ENCODE assay signal across 27 cellular contexts in the genomic region with DNA sequence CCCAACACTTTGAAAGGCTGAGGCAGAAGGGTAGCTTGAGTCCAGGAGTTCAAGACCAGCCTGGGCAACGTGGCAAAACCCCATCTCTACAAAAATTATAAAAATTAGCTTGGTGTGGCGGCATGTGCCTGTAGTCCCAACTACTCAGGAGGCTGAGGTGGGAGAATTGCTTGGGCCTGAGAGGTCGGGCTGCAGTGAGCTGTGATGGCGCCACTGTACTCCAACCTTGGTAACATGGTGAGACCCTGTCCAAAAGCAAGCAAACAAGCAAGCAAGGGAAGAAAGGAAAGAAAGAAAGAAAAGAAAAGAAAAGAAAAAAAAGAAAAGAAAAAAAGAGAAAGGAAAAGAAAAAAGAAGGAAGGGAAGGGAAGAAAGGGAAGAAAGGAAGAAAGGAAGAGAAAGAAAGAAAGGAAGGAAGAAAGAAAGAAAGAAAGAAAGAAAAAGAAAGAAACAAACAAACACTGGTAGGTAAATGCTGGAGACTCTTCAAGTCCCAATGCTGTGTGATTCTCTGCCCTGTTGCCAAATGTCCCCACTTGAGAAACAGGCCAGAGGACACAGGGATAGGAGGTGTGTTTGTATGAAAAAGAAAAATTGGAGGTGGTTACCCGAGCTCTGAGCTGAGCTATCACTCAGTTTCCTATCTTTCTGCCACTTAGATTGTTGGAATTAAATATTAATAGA.
"Had no signal": no experiment of that assay in that cellular context is flagged by ENCODE, and none has a peak within 500 bp of the region (broad histone marks: within the 10 kb centered on the region; RNA-seq: fewer than 3 reads in every experiment).

No MANE protein-coding gene starts in this region.

- H3K36me3 Mint-ChIP-seq: mesothelial cell of epicardium; naive B cell; natural killer cell; neural progenitor cell; stimulated activated memory B cell treated with anti-CD40 and anti-IgM and Interleukin-4, amounts not matched to agents 10 μg/mL and 1 μg/mL and 100 μg/mL, for 72 hours; type B pancreatic cell had no signal

- H3K27ac ChIP-seq: left ventricle myocardium inferior, neural progenitor cell, neutrophil, ovary, right atrium auricular region, right lobe of liver, tibial nerve, uterus had no signal

- DNase-seq: islet precursor cell; left ventricle myocardium inferior; mesendoderm; naive B cell; natural killer cell; nephron progenitor cell; occipital lobe; ovary; right lobe of liver; stimulated activated CD4-positive, alpha-beta T cell treated with anti-CD3 and anti-CD28 coated beads, Interleukin-1b, Interleukin-23, amount 100 ng/mL, for 48 hours; stimulated activated CD4-positive, alpha-beta T cell treated with anti-CD3 and anti-CD28 coated beads, Interleukin-2, amount 100 ng/mL, for 48 hours; stimulated activated CD4-positive, alpha-beta T cell treated with anti-CD3 and anti-CD28 coated beads, Interleukin-4, amount 100 ng/mL, for 4 hours; stimulated activated CD8-positive, alpha-beta memory T cell treated with anti-CD3 and anti-CD28 coated beads, Interleukin-4, amount 100 ng/mL, for 48 hours; stimulated activated naive CD4-positive, alpha-beta T cell treated with Interleukin-2 at 50 U/mL for 16 hours; stimulated activated naive CD8-positive, alpha-beta T cell treated with anti-CD3 and anti-CD28 coated beads, Interleukin-15, amount 100 ng/mL, for 72 hours; substantia nigra; uterus had no signal

- H3K36me3 ChIP-seq: left ventricle myocardium inferior, neural progenitor cell, neutrophil, ovary, right atrium auricular region, right lobe of liver, tibial nerve, uterus had no signal

- H3K4me1 ChIP-seq: neural progenitor cell, right atrium auricular region, right lobe of liver, tibial nerve, uterus had no signal

- H3K27ac Mint-ChIP-seq: mesothelial cell of epicardium; naive B cell; natural killer cell; nephron progenitor cell; neural progenitor cell; progenitor cell of endocrine pancreas; stimulated activated memory B cell treated with anti-CD40 and anti-IgM and Interleukin-4, amounts not matched to agents 10 μg/mL and 1 μg/mL and 100 μg/mL, for 72 hours; stimulated activated naive CD8-positive, alpha-beta T cell treated with anti-CD3 and anti-CD28 coated beads, Interleukin-15, amount 100 ng/mL, for 72 hours; type B pancreatic cell had no signal

- H3K4me3 ChIP-seq: left ventricle myocardium inferior, lung, neural progenitor cell, ovary, right atrium auricular region, right lobe of liver, smooth muscle cell, tibial nerve, uterus had no signal

- H3K4me1 Mint-ChIP-seq: natural killer cell; neural progenitor cell; stimulated activated memory B cell treated with anti-CD40 and anti-IgM and Interleukin-4, amounts not matched to agents 10 μg/mL and 1 μg/mL and 100 μg/mL, for 72 hours; stimulated activated naive CD8-positive, alpha-beta T cell treated with anti-CD3 and anti-CD28 coated beads, Interleukin-15, amount 100 ng/mL, for 72 hours had no signal

- ATAC-seq: natural killer cell; right lobe of liver; stimulated activated memory B cell treated with anti-CD40 and anti-IgM and Interleukin-4, amounts not matched to agents 10 μg/mL and 1 μg/mL and 100 μg/mL, for 72 hours; stimulated activated naive CD8-positive, alpha-beta T cell treated with anti-CD3 and anti-CD28 coated beads, Interleukin-15, amount 100 ng/mL, for 72 hours had no signal

- H3K27me3 ChIP-seq: neural progenitor cell, ovary, right atrium auricular region, uterus had no signal

- H3K9me3 Mint-ChIP-seq: mesothelial cell of epicardium; naive B cell; natural killer cell; nephron progenitor cell; neural progenitor cell; stimulated activated memory B cell treated with anti-CD40 and anti-IgM and Interleukin-4, amounts not matched to agents 10 μg/mL and 1 μg/mL and 100 μg/mL, for 72 hours; stimulated activated naive CD8-positive, alpha-beta T cell treated with anti-CD3 and anti-CD28 coated beads, Interleukin-15, amount 100 ng/mL, for 72 hours; type B pancreatic cell had no signal

- H3K9me3 ChIP-seq: left ventricle myocardium inferior, neutrophil, ovary, right atrium auricular region, right lobe of liver, tibial nerve, uterus had no signal

- H3K4me3 Mint-ChIP-seq: mesothelial cell of epicardium; naive B cell; natural killer cell; nephron progenitor cell; neural progenitor cell; stimulated activated memory B cell treated with anti-CD40 and anti-IgM and Interleukin-4, amounts not matched to agents 10 μg/mL and 1 μg/mL and 100 μg/mL, for 72 hours; stimulated activated naive CD8-positive, alpha-beta T cell treated with anti-CD3 and anti-CD28 coated beads, Interleukin-15, amount 100 ng/mL, for 72 hours; type B pancreatic cell had no signal
